ENCODE assay signal across 18 cellular contexts in the genomic region with DNA sequence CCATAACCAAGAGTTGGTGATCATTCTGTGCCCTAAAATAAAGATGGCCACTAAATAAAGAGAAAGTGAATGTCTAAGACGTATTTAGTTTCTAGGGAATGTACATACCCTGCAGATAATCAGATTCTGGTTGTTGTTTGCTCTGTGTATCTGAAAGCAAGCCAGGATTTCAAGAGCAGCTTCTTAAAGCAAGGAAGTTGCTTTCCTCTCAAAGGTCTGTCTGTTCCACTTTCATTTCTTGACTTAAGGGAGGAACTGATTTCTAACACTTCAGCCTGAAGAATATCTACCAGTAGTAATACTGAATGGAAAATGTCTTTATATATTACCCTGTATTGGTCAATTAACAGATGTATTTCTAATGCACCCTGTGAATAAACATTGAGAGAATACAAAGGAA.
DNase-seq lines count a peak whose midpoint lies in the region; FAIRE-seq and TF ChIP-seq lines count a peak whose summit lies in the region.
"Had no signal": no experiment of that assay in that cellular context is flagged by ENCODE, and none has a peak within 500 bp of the region (broad histone marks: within the 10 kb centered on the region; RNA-seq: fewer than 3 reads in every experiment).

No MANE protein-coding gene starts in this region.

- H3K36me3 ChIP-seq in muscle layer of duodenum (ENCODE audit: control insufficient read depth in 1 of 2, insufficient read depth in 2 of 2, low read length in 2 of 2): peaks cover 49 to 50% of the 10 kb centered on the region in 2 donors

- H3K27me3 ChIP-seq in dorsolateral prefrontal cortex: no peaks in the 10 kb centered on the region
- no peaks in the 10 kb centered on the region for H3K27me3 ChIP-seq in muscle layer of duodenum (ENCODE audit: low read depth, low read length)
- H3K27me3 ChIP-seq: sigmoid colon had no signal

- H3K9me3 ChIP-seq in muscle layer of duodenum (ENCODE audit: control insufficient read depth in 1 of 2, low read length in 2 of 2): no peaks in the 10 kb centered on the region
- H3K9me3 ChIP-seq: Caco-2, sigmoid colon had no signal

- peak; percentile 39 for FAIRE-seq in G401.6 (lab: Jason Lieb, UNC)

- in situ Hi-C loops in GM13977 (cut with MboI; ENCODE audit: low pct_unique_long_range_greater_than_20kb, low sequenced_read_pairs, unreplicated experiment): no loop called here

- DNase-seq in GM13977 (ENCODE audit: low spot score) (peak; percentile 31), dorsolateral prefrontal cortex (no peak), COLO668 (lab: John Stamatoyannopoulos, UW; ENCODE audit: unreplicated experiment) (no peak), AG08396 (ENCODE audit: low spot score) (no peak), T-helper 2 cell (no peak)
- no peak for DNase-seq in activated CD4-positive, alpha-beta T cell treated with anti-CD3 and anti-CD28 coated beads, Interleukin-2, amount 50 U/mL, for 4 hours
- DNase-seq: activated CD4-positive, alpha-beta memory T cell treated with anti-CD3 and anti-CD28 coated beads, Interleukin-2, amount 10 ng/mL, durations not matched to agents 7 days and 5 days; activated T-cell treated with anti-CD3 and anti-CD28 coated beads, Interleukin-2, amount 50 U/mL, for 4 hours; Caco-2; foreskin melanocyte; NCI-H1436 treated with DMSO at 0.1 percent for 48 hours; SHP77 treated with DMSO at 0.1 percent for 48 hours; sigmoid colon; stimulated activated CD4-positive, alpha-beta T cell treated with anti-CD3 and anti-CD28 coated beads, Interleukin-1b, Interleukin-23, amount 100 ng/mL, for 48 hours; stimulated activated naive CD8-positive, alpha-beta T cell treated with anti-CD3 and anti-CD28 coated beads, Interleukin-15, amount 100 ng/mL, for 72 hours had no signal

- H3K27ac ChIP-seq in dorsolateral prefrontal cortex (peak overlapping the region in 56 of 59 donors; percentile 9 to 96 (median 88)), muscle layer of duodenum (ENCODE audit: low read length) (peak overlapping the region; percentile 40)
- H3K27ac ChIP-seq: coronary artery had no signal

- TF ChIP-seq CTCF in GM13977 (IDR thresholded peaks at IDR 0.05; ENCODE audit: extremely low read depth, insufficient read depth, missing control alignments): no peak
- TF ChIP-seq CTCF in dorsolateral prefrontal cortex (IDR thresholded peaks at IDR 0.05 in 54 of 56, conservative IDR thresholded peaks at IDR 0.05 in 2 of 56; ENCODE audit: low read depth in 1 of 56, partially characterized antibody in 56 of 56): no peak

- H3K4me3 ChIP-seq in dorsolateral prefrontal cortex (peak overlapping the region in 21 of 59 donors; percentile 0 to 41 (median 19)), muscle layer of duodenum (ENCODE audit: low read depth in 1 of 2, low read length in 2 of 2) (no peak overlapping the region)
- H3K4me3 ChIP-seq: coronary artery, sigmoid colon had no signal

- H3K4me1 ChIP-seq in muscle layer of duodenum (ENCODE audit: control insufficient read depth in 1 of 2, insufficient read depth in 2 of 2, low read length in 2 of 2): peaks cover 0 to 4% of the 10 kb centered on the region in 2 donors
- H3K4me1 ChIP-seq: Caco-2 had no signal

- intact Hi-C loops in dorsolateral prefrontal cortex (cut with DNase I): loop anchor here in 1 of 2 donors (5.0 kb wide), 1 partner anchor 38 kb away; no protein-coding TSS in a partner anchor
